11 cellular contexts compared by ENCODE assay signal in genomic region chr16:53465606-53466290, GRCh38. TPM values are rescaled to one million over a fixed set of nuclear protein-coding genes. Genes with fewer than 3 reads are reported as not detected.
A peak's percentile ranks its signal among the peaks of the same experiment; 100 is the strongest.
DNase-seq lines count a peak whose midpoint lies in the region; ATAC-seq, FAIRE-seq and TF ChIP-seq lines count a peak whose summit lies in the region.
"Had no signal": no experiment of that assay in that cellular context is flagged by ENCODE, and none has a peak within 500 bp of the region (broad histone marks: within the 10 kb centered on the region; RNA-seq: fewer than 3 reads in every experiment).

No MANE protein-coding gene starts in this region.

- no peak for FAIRE-seq in pancreas (lab: Jason Lieb, UNC)

- no peaks in the 10 kb centered on the region for H3K9me3 Mint-ChIP-seq in central memory CD8-positive, alpha-beta T cell

- H3K4me1 Mint-ChIP-seq in central memory CD8-positive, alpha-beta T cell, result peaks cover 24% of the 10 kb centered on the region

- H3K27me3 Mint-ChIP-seq in central memory CD8-positive, alpha-beta T cell, result no peaks in the 10 kb centered on the region

- H3K36me3 ChIP-seq in pancreas, result peaks cover 0 to 52% (median 12%) of the 10 kb centered on the region in 3 donors

- H3K4me3 Mint-ChIP-seq in central memory CD8-positive, alpha-beta T cell, result peak overlapping the region; percentile 13

- intact Hi-C loops in pancreas (cut with DNase I), result no loop called here

- DNase-seq in NCI-H82 (lab: John Stamatoyannopoulos, UW), result peak; percentile 11
- DNase-seq in NCI-H82 treated with DMSO at 0.1 percent for 48 hours (lab: John Stamatoyannopoulos, UW; ENCODE audit: unreplicated experiment), result no peak
- peak; percentile 70 for DNase-seq in OCI-M1 (lab: John Stamatoyannopoulos, UW)
- no peak for DNase-seq in central memory CD8-positive, alpha-beta T cell (ENCODE audit: low spot score in 2 of 2)
- peak in 4 of 6 donors; percentile 18 to 42 (median 36) for DNase-seq in pancreas
- DNase-seq: activated CD4-positive, alpha-beta T cell treated with anti-CD3 and anti-CD28 coated beads, Interleukin-2, amount 50 U/mL, for 1 hour; midbrain; NCI-H510A treated with DMSO at 0.1 percent for 48 hours had no signal

- H3K27ac ChIP-seq in pancreas, result no peak overlapping the region

- no peaks in the 10 kb centered on the region for H3K9me3 ChIP-seq in pancreas

- H3K4me3 ChIP-seq in pancreas, result no peak overlapping the region

- H3K27ac Mint-ChIP-seq in central memory CD8-positive, alpha-beta T cell (ENCODE audit: low read depth), result no peak overlapping the region

- TF ChIP-seq CTCF in pancreas (IDR thresholded peaks at IDR 0.05), result no peak

- ATAC-seq in central memory CD8-positive, alpha-beta T cell (replicated peaks; ENCODE audit: extremely low read depth, poor library complexity, severe bottlenecking), result no peak
- ATAC-seq in pancreas (peak; percentile 24 to 81 (median 78)), GM21717 (IDR thresholded peaks at IDR 0.05; ENCODE audit: unreplicated experiment) (no peak), HG02840 (IDR thresholded peaks at IDR 0.05; ENCODE audit: low FRiP score, unreplicated experiment) (no peak), HG02885 (IDR thresholded peaks at IDR 0.05; ENCODE audit: poor library complexity, unreplicated experiment) (no peak)

- H3K36me3 Mint-ChIP-seq in central memory CD8-positive, alpha-beta T cell (ENCODE audit: insufficient read depth), result peaks cover 77% of the 10 kb centered on the region

- H3K27me3 ChIP-seq in pancreas, result no peaks in the 10 kb centered on the region

- peaks cover 0 to 9% (median 0%) of the 10 kb centered on the region in 3 donors for H3K4me1 ChIP-seq in pancreas

- 55 to 58% methylated on average over 6 of the region's 6 CpGs for WGBS in pancreas, 2 donors

RNA-seq across cellular contexts. Expression of gene RBL2, which starts 31.5 kb away (rescaled TPM):
- total RNA-seq in pancreas, result 10 to 100 TPM; 27.6 to 60.6 (median 40.3) TPM
- 10 to 100 TPM; 29.9 to 45.3 TPM for polyA plus RNA-seq in pancreas

RNA-seq across cellular contexts. Expression of gene AKTIP, which starts 37.3 kb away (rescaled TPM):
- total RNA-seq in pancreas, result 10 to 100 TPM; 10.1 to 18.6 (median 13.2) TPM
- polyA plus RNA-seq in pancreas, result 10 to 100 TPM in 1 of 2 donors, 1 to 10 TPM in 1; 8.7 to 18.6 TPM

Comparison
In these comparisons a context has a peak if more than half of its experiments do, and no peak if none do; other contexts are left out.
1. DNase-seq: peak in NCI-H82 (single experiment), OCI-M1 (single experiment) and pancreas (4 of 6); none in NCI-H82 treated with DMSO at 0.1 percent for 48 hours (single experiment) and central memory CD8-positive, alpha-beta T cell (0 of 2).
2. ATAC-seq: peak in pancreas (4 of 4); none in central memory CD8-positive, alpha-beta T cell (single experiment), GM21717 (single experiment), HG02840 (single experiment) and HG02885 (single experiment).